ENCODE assay signal across 21 cellular contexts in the genomic region with DNA sequence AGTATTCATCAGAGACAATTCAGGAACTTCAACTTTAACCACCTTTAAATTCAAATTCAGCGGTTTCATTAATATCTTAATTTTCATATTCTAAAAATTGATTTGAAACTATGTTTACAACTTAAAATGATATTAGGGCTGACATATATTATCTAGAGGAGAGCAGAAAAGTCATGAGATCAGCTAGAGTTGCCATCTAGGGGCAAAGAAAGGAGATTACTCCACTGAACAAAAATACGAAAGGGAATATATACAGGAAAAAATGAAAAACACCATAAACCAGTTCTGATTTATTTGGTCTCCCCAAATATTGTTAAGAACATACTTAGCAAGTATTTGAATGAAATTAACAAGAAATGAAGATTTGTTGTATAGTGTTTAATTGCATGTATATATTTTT.
DNase-seq lines count a peak whose midpoint lies in the region; ATAC-seq, FAIRE-seq and TF ChIP-seq lines count a peak whose summit lies in the region.
"Had no signal": no experiment of that assay in that cellular context is flagged by ENCODE, and none has a peak within 500 bp of the region (broad histone marks: within the 10 kb centered on the region; RNA-seq: fewer than 3 reads in every experiment).

No MANE protein-coding gene starts in this region.

- no peak overlapping the region for H3K27ac Mint-ChIP-seq in T-helper 17 cell
- H3K27ac Mint-ChIP-seq: B cell; stimulated activated naive CD8-positive, alpha-beta T cell treated with anti-CD3 and anti-CD28 coated beads, Interleukin-15, amount 100 ng/mL, for 72 hours; WTC11 had no signal

- no peak overlapping the region for H3K27ac ChIP-seq in C4-2B
- H3K27ac ChIP-seq: breast epithelium, spleen, vagina had no signal

- H3K4me3 Mint-ChIP-seq in T-helper 17 cell = no peak overlapping the region
- H3K4me3 Mint-ChIP-seq: B cell; stimulated activated naive CD8-positive, alpha-beta T cell treated with anti-CD3 and anti-CD28 coated beads, Interleukin-15, amount 100 ng/mL, for 72 hours; WTC11 had no signal

- DNase-seq in HTR-8/SVneo (ENCODE audit: insufficient read length, low spot score) (peak; percentile 3), astrocyte of the hippocampus (ENCODE audit: low read depth, low spot score) (peak; percentile 3), inferior parietal cortex (ENCODE audit: extremely low spot score) (peak; percentile 20), T-helper 17 cell (no peak), mesenteric fat pad (ENCODE audit: low spot score) (no peak)
- DNase-seq: activated naive CD4-positive, alpha-beta T cell treated with Interleukin-2 at 50 U/mL for 16 hours; KG1; mucosa of descending colon; NCI-H187; NCI-H510A treated with DMSO at 0.1 percent for 48 hours; posterior cingulate gyrus; spleen; stimulated activated naive CD8-positive, alpha-beta T cell treated with anti-CD3 and anti-CD28 coated beads, Interleukin-15, amount 100 ng/mL, for 72 hours had no signal

- FAIRE-seq in HTR-8/SVneo (lab: Jason Lieb, UNC) = no peak

- no peaks in the 10 kb centered on the region for H3K4me1 Mint-ChIP-seq in T-helper 17 cell
- H3K4me1 Mint-ChIP-seq: B cell; stimulated activated naive CD8-positive, alpha-beta T cell treated with anti-CD3 and anti-CD28 coated beads, Interleukin-15, amount 100 ng/mL, for 72 hours had no signal

- peaks cover 1% of the 10 kb centered on the region for H3K9me3 ChIP-seq in T-helper 17 cell (ENCODE audit: control insufficient read depth, low read length, poor library complexity, severe bottlenecking)
- H3K9me3 ChIP-seq: breast epithelium, mucosa of descending colon, vagina had no signal

- H3K27me3 Mint-ChIP-seq in T-helper 17 cell = no peaks in the 10 kb centered on the region
- H3K27me3 Mint-ChIP-seq: B cell; stimulated activated naive CD8-positive, alpha-beta T cell treated with anti-CD3 and anti-CD28 coated beads, Interleukin-15, amount 100 ng/mL, for 72 hours had no signal

- peak; percentile 59 for TF ChIP-seq CTCF in C4-2B (conservative IDR thresholded peaks at IDR 0.05)

- no peaks in the 10 kb centered on the region for H3K36me3 Mint-ChIP-seq in T-helper 17 cell (ENCODE audit: low read depth)
- H3K36me3 Mint-ChIP-seq: WTC11 had no signal

- ATAC-seq in HG02642 (IDR thresholded peaks at IDR 0.05; ENCODE audit: poor library complexity, unreplicated experiment) (no peak), T-helper 17 cell (no peak), HG03442 (IDR thresholded peaks at IDR 0.05; ENCODE audit: unreplicated experiment) (no peak)
- ATAC-seq: mucosa of descending colon; Panc1; stimulated activated naive CD8-positive, alpha-beta T cell treated with anti-CD3 and anti-CD28 coated beads, Interleukin-15, amount 100 ng/mL, for 72 hours; WTC11 had no signal

Comparison
In these comparisons a context has a peak if more than half of its experiments do, and no peak if none do; other contexts are left out.
1. DNase-seq: peak in HTR-8/SVneo (single experiment), astrocyte of the hippocampus (single experiment) and inferior parietal cortex (single experiment); none in T-helper 17 cell (0 of 3) and mesenteric fat pad (single experiment).